In genomic region chr2:36549063-36549662, GRCh38 we compare ENCODE assay signal across 11 cellular contexts. TPM values are rescaled to one million over a fixed set of nuclear protein-coding genes. Genes with fewer than 3 reads are reported as not detected.
A peak's percentile ranks its signal among the peaks of the same experiment; 100 is the strongest.
DNase-seq lines count a peak whose midpoint lies in the region; ATAC-seq and TF ChIP-seq lines count a peak whose summit lies in the region.
"Had no signal": no experiment of that assay in that cellular context is flagged by ENCODE, and none has a peak within 500 bp of the region (broad histone marks: within the 10 kb centered on the region; RNA-seq: fewer than 3 reads in every experiment).

No MANE protein-coding gene starts in this region.

- in situ Hi-C loops in G401 (cut with HindIII; ENCODE audit: low sequenced_read_pairs): no loop called here

- H3K4me3 ChIP-seq in CD8-positive, alpha-beta T cell (ENCODE audit: low read depth, low read length): no peak overlapping the region
- H3K4me3 ChIP-seq in HUES6 (ENCODE audit: low read depth, low read length) (no peak overlapping the region), muscle layer of duodenum (ENCODE audit: low read depth in 1 of 2, low read length in 2 of 2) (no peak overlapping the region)

- no peaks in the 10 kb centered on the region for H3K9me3 Mint-ChIP-seq in CD8-positive, alpha-beta T cell
- no peaks in the 10 kb centered on the region for H3K9me3 Mint-ChIP-seq in chondrocyte (ENCODE audit: low read depth)

- TF ChIP-seq CTCF in CD8-positive, alpha-beta T cell (IDR thresholded peaks at IDR 0.05): no peak
- TF ChIP-seq CTCF in chondrocyte (IDR thresholded peaks at IDR 0.05): no peak

- no peaks in the 10 kb centered on the region for H3K27me3 Mint-ChIP-seq in CD8-positive, alpha-beta T cell (ENCODE audit: low read depth)
- no peaks in the 10 kb centered on the region for H3K27me3 Mint-ChIP-seq in chondrocyte (ENCODE audit: low read depth)

- H3K36me3 Mint-ChIP-seq in CD8-positive, alpha-beta T cell: peaks cover 52% of the 10 kb centered on the region
- peaks cover 36% of the 10 kb centered on the region for H3K36me3 Mint-ChIP-seq in chondrocyte (ENCODE audit: low read depth)

- peak; percentile 63 for ATAC-seq in CD8-positive, alpha-beta T cell

- H3K4me3 Mint-ChIP-seq in CD8-positive, alpha-beta T cell: peak overlapping the region; percentile 10
- no peak overlapping the region for H3K4me3 Mint-ChIP-seq in chondrocyte (ENCODE audit: unreplicated experiment)

- H3K27ac Mint-ChIP-seq in CD8-positive, alpha-beta T cell: peak overlapping the region; percentile 72
- peak overlapping the region; percentile 32 for H3K27ac Mint-ChIP-seq in chondrocyte (ENCODE audit: unreplicated experiment)

- intact Hi-C loops in CD8-positive, alpha-beta T cell (cut with DNase I, micrococcal nuclease): no loop called here

- POLR2A ChIA-PET in CD8-positive, alpha-beta T cell (lab: Charles Lee): no interaction called here

- peaks cover 5% of the 10 kb centered on the region for H3K4me1 ChIP-seq in CD8-positive, alpha-beta T cell (ENCODE audit: insufficient read depth, low read length)
- H3K4me1 ChIP-seq in HUES6 (ENCODE audit: control insufficient read depth, insufficient read depth, low read length): no peaks in the 10 kb centered on the region
- H3K4me1 ChIP-seq in muscle layer of duodenum (ENCODE audit: control insufficient read depth in 1 of 2, insufficient read depth in 2 of 2, low read length in 2 of 2): peaks cover 0 to 9% of the 10 kb centered on the region in 2 donors

- H3K36me3 ChIP-seq in CD8-positive, alpha-beta T cell (ENCODE audit: insufficient read depth, low read length): no peaks in the 10 kb centered on the region
- H3K36me3 ChIP-seq in HUES6 (ENCODE audit: control insufficient read depth, insufficient read depth, low read length): peaks cover 85% of the 10 kb centered on the region
- peaks cover 53 to 59% of the 10 kb centered on the region in 2 donors for H3K36me3 ChIP-seq in muscle layer of duodenum (ENCODE audit: control insufficient read depth in 1 of 2, insufficient read depth in 2 of 2, low read length in 2 of 2)

- H3K27ac ChIP-seq in CD8-positive, alpha-beta T cell (ENCODE audit: low read depth, low read length): no peak overlapping the region
- peak overlapping the region; percentile 9; the same call in 1 of the 2 replicates for H3K27ac ChIP-seq in HUES6 (ENCODE audit: low read depth, low read length)
- H3K27ac ChIP-seq in muscle layer of duodenum (ENCODE audit: low read length): peak overlapping the region; percentile 22

- H3K9ac ChIP-seq in HUES6 (ENCODE audit: low read length): no peak overlapping the region

- H3K9me3 ChIP-seq in CD8-positive, alpha-beta T cell (ENCODE audit: low read length): no peaks in the 10 kb centered on the region
- H3K9me3 ChIP-seq in HUES6 (ENCODE audit: control insufficient read depth, insufficient read depth, low read depth, low read length): no peaks in the 10 kb centered on the region
- no peaks in the 10 kb centered on the region for H3K9me3 ChIP-seq in muscle layer of duodenum (ENCODE audit: control insufficient read depth in 1 of 2, low read length in 2 of 2)

- H3K4me1 Mint-ChIP-seq in CD8-positive, alpha-beta T cell (ENCODE audit: low read depth): peaks cover 12% of the 10 kb centered on the region
- H3K4me1 Mint-ChIP-seq in chondrocyte (ENCODE audit: low read depth): peaks cover 25% of the 10 kb centered on the region

- DNase-seq in CD8-positive, alpha-beta T cell: no peak
- DNase-seq in chondrocyte (ENCODE audit: low spot score) (no peak), NCI-H2029 (lab: John Stamatoyannopoulos, UW) (no peak), G401 (ENCODE audit: low spot score) (no peak), activated gamma-delta T cell treated with Interleukin-2 at 50 U/mL for 16 hours (no peak), middle frontal gyrus (ENCODE audit: extremely low spot score, low spot score) (no peak)
- DNase-seq: amygdala, foreskin fibroblast, NCI-H1436 treated with DMSO at 0.1 percent for 48 hours had no signal

- no peaks in the 10 kb centered on the region for H3K27me3 ChIP-seq in CD8-positive, alpha-beta T cell (ENCODE audit: insufficient read depth, low read length)
- H3K27me3 ChIP-seq in HUES6 (ENCODE audit: control insufficient read depth, insufficient read depth, low read length) (no peaks in the 10 kb centered on the region), muscle layer of duodenum (ENCODE audit: low read depth, low read length) (no peaks in the 10 kb centered on the region)

- CTCF ChIA-PET in CD8-positive, alpha-beta T cell (lab: Charles Lee): no interaction called here

RNA-seq across cellular contexts. Expression of gene FEZ2, which starts 48.8 kb away (rescaled TPM):
- total RNA-seq in CD8-positive, alpha-beta T cell: 1 to 10 TPM; 5.9 to 7.2 TPM
- total RNA-seq in chondrocyte: 46.8 to 49.8 TPM (median 47.0 TPM) in 3 replicates
- 52.8 and 66.7 TPM in 2 replicates for total RNA-seq in G401 (2014; rRNA removed; shearing (Covaris generic))
